ENCODE assay signal across 1 cellular context in genomic region chrX:71283409-71284143, GRCh38.
TF ChIP-seq lines count a peak whose summit lies in the region.

NONO (plus strand) TSS chrX:71283635; CDS start chrX:71290638, 7,003 bp downstream.

TF ChIP-seq in K562, 482 proteins besides CTCF, POLR2A, EP300 and RAD21 (continued from another document and continues in another):
- TF ChIP-seq RNF2 (IDR thresholded peaks at IDR 0.05), result no peak
- no peak for TF ChIP-seq PATZ1 (CRISPR knock-in tag; IDR thresholded peaks at IDR 0.05; ENCODE audit: borderline replicate concordance)
- no peak for TF ChIP-seq ZSCAN32 (CRISPR knock-in tag; IDR thresholded peaks at IDR 0.05)
- peak; percentile 87 for TF ChIP-seq GABPA (tag; conservative IDR thresholded peaks at IDR 0.05; ENCODE audit: low read depth)
- TF ChIP-seq L3MBTL2 (IDR thresholded peaks at IDR 0.05), result peak; percentile 75
- TF ChIP-seq ARID3A (IDR thresholded peaks at IDR 0.05; ENCODE audit: borderline replicate concordance, low read depth, low read length), result no peak
- TF ChIP-seq GTF2E2 (tag; IDR thresholded peaks at IDR 0.05), result 0 out of 2 replicates have a peak, but pooled peaks have one; percentile 70
- no peak for TF ChIP-seq HDGF (IDR thresholded peaks at IDR 0.05)
- peak; percentile 78 for TF ChIP-seq GABPB1 (CRISPR knock-in tag; IDR thresholded peaks at IDR 0.05)
- no peak for TF ChIP-seq ZC3H8 (IDR thresholded peaks at IDR 0.05)
- no peak for TF ChIP-seq PRPF4 (IDR thresholded peaks at IDR 0.05; ENCODE audit: insufficient read depth, low read depth, low read length, poor library complexity, severe bottlenecking)
- TF ChIP-seq ARID2 (IDR thresholded peaks at IDR 0.05), result no peak
- TF ChIP-seq ZNF143 (CRISPR knock-in tag; IDR thresholded peaks at IDR 0.05), result no peak
- TF ChIP-seq MTA3 (IDR thresholded peaks at IDR 0.05; ENCODE audit: borderline replicate concordance), result peak; percentile 47; the same call in 1 of the 2 replicates
- peak; percentile 93 for TF ChIP-seq ZFX (CRISPR knock-in tag; IDR thresholded peaks at IDR 0.05)
- no peak for TF ChIP-seq FOXP1 (CRISPR knock-in tag; IDR thresholded peaks at IDR 0.05)
- TF ChIP-seq POLR2AphosphoS5 (IDR thresholded peaks at IDR 0.05; ENCODE audit: control insufficient read depth, insufficient read depth, low read depth, low read length), result peak; percentile 87
- peak; percentile 92 for TF ChIP-seq RBFOX2 (IDR thresholded peaks at IDR 0.05; ENCODE audit: low read depth, low read length)
- TF ChIP-seq ZNF444 (CRISPR knock-in tag; IDR thresholded peaks at IDR 0.05), result no peak
- TF ChIP-seq SRSF7 (optimal IDR thresholded peaks at IDR 0.05; ENCODE audit: low read depth, low read length), result no peak
- TF ChIP-seq KDM1A (IDR thresholded peaks at IDR 0.05), result no peak
- no peak for TF ChIP-seq ZNF592 (IDR thresholded peaks at IDR 0.05)
- no peak for TF ChIP-seq ZNF609 (CRISPR knock-in tag; IDR thresholded peaks at IDR 0.05; ENCODE audit: borderline replicate concordance)
- no peak for TF ChIP-seq FOXK1 (CRISPR knock-in tag; IDR thresholded peaks at IDR 0.05; ENCODE audit: borderline replicate concordance)
- TF ChIP-seq ILK (tag; IDR thresholded peaks at IDR 0.05; ENCODE audit: borderline replicate concordance, low read depth), result no peak
- TF ChIP-seq GATAD2A (IDR thresholded peaks at IDR 0.05), result peak; percentile 19; the same call in 1 of the 2 replicates
- TF ChIP-seq ZBTB40 (IDR thresholded peaks at IDR 0.05), result peak; percentile 75
- no peak for TF ChIP-seq ZBTB40 (CRISPR knock-in tag; IDR thresholded peaks at IDR 0.05)
- no peak for TF ChIP-seq HCFC1 (IDR thresholded peaks at IDR 0.05; ENCODE audit: low read depth, low read length)
- no peak for TF ChIP-seq TEAD4 (IDR thresholded peaks at IDR 0.05; ENCODE audit: low read length)
- TF ChIP-seq TEAD4 (CRISPR knock-in tag; IDR thresholded peaks at IDR 0.05; ENCODE audit: borderline replicate concordance), result no peak
- no peak for TF ChIP-seq ZC3H4 (CRISPR knock-in tag; IDR thresholded peaks at IDR 0.05; ENCODE audit: borderline replicate concordance)
- TF ChIP-seq MAX (CRISPR knock-in tag; IDR thresholded peaks at IDR 0.05), result no peak
- TF ChIP-seq SMAD3 (CRISPR knock-in tag; conservative IDR thresholded peaks at IDR 0.05), result no peak
- TF ChIP-seq WHSC1 (IDR thresholded peaks at IDR 0.05; ENCODE audit: low read length), result no peak
- TF ChIP-seq ZZZ3 (IDR thresholded peaks at IDR 0.05), result peak; percentile 93
- no peak for TF ChIP-seq TCF7 (IDR thresholded peaks at IDR 0.05; ENCODE audit: borderline replicate concordance)
- TF ChIP-seq NCOA6 (IDR thresholded peaks at IDR 0.05), result no peak
- TF ChIP-seq KLF10 (CRISPR knock-in tag; IDR thresholded peaks at IDR 0.05), result no peak
- no peak for TF ChIP-seq STAG1 (CRISPR knock-in tag; IDR thresholded peaks at IDR 0.05; ENCODE audit: borderline replicate concordance)
- 0 out of 2 replicates have a peak, but pooled peaks have one; percentile 30 for TF ChIP-seq NBN (IDR thresholded peaks at IDR 0.05; ENCODE audit: low read depth)
- no peak for TF ChIP-seq FUS (optimal IDR thresholded peaks at IDR 0.05; ENCODE audit: low read depth, low read length)
- peak; percentile 90 for TF ChIP-seq POLR2B (IDR thresholded peaks at IDR 0.05; ENCODE audit: low read depth, partially characterized antibody)
- TF ChIP-seq ZNF408 (CRISPR knock-in tag; IDR thresholded peaks at IDR 0.05; ENCODE audit: low read depth), result no peak
- no peak for TF ChIP-seq FOXM1 (IDR thresholded peaks at IDR 0.05; ENCODE audit: low read depth)
- no peak for TF ChIP-seq FOXM1 (CRISPR knock-in tag; IDR thresholded peaks at IDR 0.05; ENCODE audit: low read depth)
